9 cellular contexts compared by ENCODE assay signal in the genomic region with DNA sequence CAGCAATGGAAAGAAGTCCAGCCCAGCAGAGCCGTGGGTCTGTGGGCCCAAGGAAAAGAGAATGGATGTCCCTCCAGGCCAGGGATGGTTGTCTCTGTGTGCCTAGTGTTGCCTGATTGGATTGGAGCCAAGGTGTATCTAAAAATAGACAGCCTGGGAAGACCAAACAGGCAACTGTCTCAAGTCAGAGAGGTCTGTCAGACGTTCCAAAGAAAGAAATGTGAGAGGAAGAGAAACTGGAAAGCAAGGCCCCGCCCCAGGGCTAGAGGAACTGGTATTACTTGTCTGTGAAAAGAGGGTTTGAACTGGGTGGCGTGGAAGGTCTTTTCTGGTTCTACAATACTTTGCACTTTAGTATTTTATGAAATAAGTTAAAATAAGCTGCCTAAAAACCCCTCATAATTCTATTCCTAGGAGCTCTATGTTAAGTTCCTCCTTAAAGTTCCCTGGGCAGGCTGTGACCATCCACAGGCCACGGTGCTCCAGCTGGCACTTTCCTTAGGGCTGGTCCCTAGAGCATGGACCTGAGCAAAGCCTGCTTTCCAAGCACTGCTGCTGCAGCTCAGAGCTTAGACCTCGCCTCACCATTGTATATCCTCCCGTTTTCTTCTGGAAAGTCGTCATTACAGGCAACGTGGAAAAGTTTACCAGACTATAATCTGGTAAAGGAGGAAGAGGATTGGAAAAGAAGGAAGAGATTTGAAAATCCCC.
DNase-seq lines count a peak whose midpoint lies in the region; ATAC-seq and TF ChIP-seq lines count a peak whose summit lies in the region.
"Had no signal": no experiment of that assay in that cellular context is flagged by ENCODE, and none has a peak within 500 bp of the region (broad histone marks: within the 10 kb centered on the region; RNA-seq: fewer than 3 reads in every experiment).

No MANE protein-coding gene starts in this region.

- H3K4me1 ChIP-seq in PC-9 (replicated peaks; ENCODE audit: insufficient read depth), result peaks cover 36% of the 10 kb centered on the region

- H3K79me2 ChIP-seq in PC-9 (ENCODE audit: low read depth), result no peaks in the 10 kb centered on the region

- H3K27ac ChIP-seq in PC-9, result peak overlapping the region; percentile 76

- H3K4me3 Mint-ChIP-seq in osteocyte (ENCODE audit: unreplicated experiment), result no peak overlapping the region
- no peak overlapping the region for H3K4me3 Mint-ChIP-seq in stimulated activated naive B cell treated with anti-CD40 and anti-IgM and Interleukin-4, amounts not matched to agents 10 μg/mL and 1 μg/mL and 100 μg/mL, for 72 hours

- H4K20me1 ChIP-seq in PC-9 (ENCODE audit: insufficient read depth), result no peaks in the 10 kb centered on the region

- no peak for TF ChIP-seq CTCF in PC-9 (conservative IDR thresholded peaks at IDR 0.05)
- TF ChIP-seq CTCF in fibroblast of mammary gland (conservative IDR thresholded peaks at IDR 0.05; ENCODE audit: control insufficient read depth, insufficient read depth, low read depth, low read length), result no peak
- TF ChIP-seq CTCF in osteocyte (IDR thresholded peaks at IDR 0.05), result no peak

- no peaks in the 10 kb centered on the region for H3K27me3 Mint-ChIP-seq in osteocyte (ENCODE audit: unreplicated experiment)
- H3K27me3 Mint-ChIP-seq in stimulated activated naive B cell treated with anti-CD40 and anti-IgM and Interleukin-4, amounts not matched to agents 10 μg/mL and 1 μg/mL and 100 μg/mL, for 72 hours, result no peaks in the 10 kb centered on the region
- H3K27me3 Mint-ChIP-seq: IgD-negative memory B cell had no signal

- peak; percentile 82 for DNase-seq in EH (ENCODE audit: low read depth)
- peak; percentile 78 to 86 for DNase-seq in PC-9
- peak; percentile 28 for DNase-seq in fibroblast of mammary gland (ENCODE audit: low read depth)
- DNase-seq in osteocyte (ENCODE audit: extremely low spot score, unreplicated experiment), result no peak
- no peak for DNase-seq in stimulated activated naive B cell treated with anti-CD40 and anti-IgM and Interleukin-4, amounts not matched to agents 10 μg/mL and 1 μg/mL and 100 μg/mL, for 72 hours
- no peak for DNase-seq in 8988T
- DNase-seq in T-helper 9 cell, result no peak

- H2AFZ ChIP-seq in PC-9, result no peak overlapping the region; the same call in 1 of the 2 replicates

- BruUV-seq in PC-9 (replicated peaks; lab: Mats Ljungman, UMichigan), result no TSS peak

- H3K4me1 Mint-ChIP-seq in osteocyte (ENCODE audit: unreplicated experiment), result peaks cover 44% of the 10 kb centered on the region
- peaks cover 8 to 14% of the 10 kb centered on the region in 2 donors for H3K4me1 Mint-ChIP-seq in stimulated activated naive B cell treated with anti-CD40 and anti-IgM and Interleukin-4, amounts not matched to agents 10 μg/mL and 1 μg/mL and 100 μg/mL, for 72 hours

- intact Hi-C loops in PC-9 (cut with micrococcal nuclease; ENCODE audit: unreplicated experiment), result loop anchor here (2.0 to 5.0 kb wide), 2 partner anchors 51 to 151 kb away; partner anchors contain the start of gene DISC1

- POLR2A ChIA-PET in PC-9 (lab: Charles Lee; ENCODE audit: unreplicated experiment), result interaction anchor here (0.5 kb wide), 1 partner anchor 88 kb away, joined by 10 read pairs; no protein-coding TSS in a partner anchor

- H3K36me3 ChIP-seq in PC-9 (ENCODE audit: low read depth), result no peaks in the 10 kb centered on the region

- H3K9me3 ChIP-seq in PC-9 (ENCODE audit: insufficient read depth, low read depth), result no peaks in the 10 kb centered on the region

- H3K4me3 ChIP-seq in PC-9 (no peak overlapping the region; the same call in 1 of the 2 replicates), fibroblast of mammary gland (ENCODE audit: control insufficient read depth, low read depth, low read length) (no peak overlapping the region)

- H3K27ac Mint-ChIP-seq in osteocyte (ENCODE audit: unreplicated experiment), result peak overlapping the region; percentile 80
- H3K27ac Mint-ChIP-seq in stimulated activated naive B cell treated with anti-CD40 and anti-IgM and Interleukin-4, amounts not matched to agents 10 μg/mL and 1 μg/mL and 100 μg/mL, for 72 hours, result no peak overlapping the region
- H3K27ac Mint-ChIP-seq: IgD-negative memory B cell had no signal

- CTCF ChIA-PET in PC-9 (lab: Charles Lee), result no interaction called here

- peaks cover 15% of the 10 kb centered on the region for H3F3A ChIP-seq in PC-9 (ENCODE audit: insufficient read depth, low read depth)

- ATAC-seq in stimulated activated naive B cell treated with anti-CD40 and anti-IgM and Interleukin-4, amounts not matched to agents 10 μg/mL and 1 μg/mL and 100 μg/mL, for 72 hours (replicated peaks), result no peak
- no peak for ATAC-seq in HG03565 (IDR thresholded peaks at IDR 0.05; ENCODE audit: unreplicated experiment)

- no peaks in the 10 kb centered on the region for H3K27me3 ChIP-seq in PC-9 (ENCODE audit: insufficient read depth, low read depth)

- H3K9me3 Mint-ChIP-seq in osteocyte (ENCODE audit: unreplicated experiment), result no peaks in the 10 kb centered on the region
- H3K9me3 Mint-ChIP-seq in stimulated activated naive B cell treated with anti-CD40 and anti-IgM and Interleukin-4, amounts not matched to agents 10 μg/mL and 1 μg/mL and 100 μg/mL, for 72 hours, result peaks cover 0 to 2% of the 10 kb centered on the region in 2 donors
- H3K9me3 Mint-ChIP-seq: IgD-negative memory B cell had no signal

- peaks cover 8% of the 10 kb centered on the region for H3K36me3 Mint-ChIP-seq in osteocyte (ENCODE audit: unreplicated experiment)
- peaks cover 3 to 4% of the 10 kb centered on the region in 2 donors for H3K36me3 Mint-ChIP-seq in stimulated activated naive B cell treated with anti-CD40 and anti-IgM and Interleukin-4, amounts not matched to agents 10 μg/mL and 1 μg/mL and 100 μg/mL, for 72 hours

- H3K9me2 ChIP-seq in PC-9 (ENCODE audit: insufficient read depth), result no peaks in the 10 kb centered on the region; the same call in 1 of the 2 replicates

- H3K4me2 ChIP-seq in PC-9, result peak overlapping the region; percentile 53

Comparison
In these comparisons a context has a peak if more than half of its experiments do, and no peak if none do; other contexts are left out.
1. DNase-seq: peak in EH (single experiment), PC-9 (2 of 2) and fibroblast of mammary gland (single experiment); none in osteocyte (single experiment), stimulated activated naive B cell treated with anti-CD40 and anti-IgM and Interleukin-4, amounts not matched to agents 10 μg/mL and 1 μg/mL and 100 μg/mL, for 72 hours (single experiment), 8988T (single experiment) and T-helper 9 cell (single experiment).